39 cellular contexts compared by ENCODE assay signal in genomic region chr10:27683226-27683625, GRCh38.
"Had no signal": no experiment of that assay in that cellular context is flagged by ENCODE, and none has a peak within 500 bp of the region (broad histone marks: within the 10 kb centered on the region; RNA-seq: fewer than 3 reads in every experiment).

No MANE protein-coding gene starts in this region.

- H3K27me3 ChIP-seq: adrenal gland, ascending aorta, body of pancreas, brain microvascular endothelial cell, cardiac muscle cell had no signal

- H3K27me3 Mint-ChIP-seq: brain had no signal

- H3K4me1 Mint-ChIP-seq: activated naive CD4-positive, alpha-beta T cell treated with anti-CD3 and anti-CD28 coated beads, Interleukin-2, amount 10 ng/mL, durations not matched to agents 7 days and 5 days; activated naive CD4-positive, alpha-beta T cell treated with anti-CD3 and anti-CD28 coated beads, Interleukin-2, amount 50 U/mL, for 24 hours; activated naive CD8-positive, alpha-beta T cell treated with anti-CD3 and anti-CD28 coated beads for 36 hours; activated naive CD8-positive, alpha-beta T cell treated with anti-CD3 and anti-CD28 coated beads, Interleukin-2, amount 10 ng/mL, durations not matched to agents 7 days and 5 days; activated naive CD8-positive, alpha-beta T cell treated with anti-CD3 and anti-CD28 coated beads, Interleukin-2, amount 50 U/mL, for 24 hours; activated T-helper 17 cell treated with anti-CD3 and anti-CD28 coated beads, Interleukin-2, amount 50 U/mL, for 72 hours; central memory CD8-positive, alpha-beta T cell had no signal

- DNase-seq: activated effector memory CD4-positive, alpha-beta T cell treated with anti-CD3 and anti-CD28 coated beads, Interleukin-2, amount 50 U/mL, for 16 hours; activated effector memory CD4-positive, alpha-beta T cell treated with Interleukin-2 at 50 U/mL for 16 hours; activated gamma-delta T cell; activated gamma-delta T cell treated with Interleukin-2 at 50 U/mL for 16 hours; activated naive CD4-positive, alpha-beta T cell; activated naive CD4-positive, alpha-beta T cell treated with anti-CD3 and anti-CD28 coated beads for 36 hours; activated naive CD4-positive, alpha-beta T cell treated with anti-CD3 and anti-CD28 coated beads, Interleukin-2, amount 10 ng/mL, durations not matched to agents 7 days and 5 days; activated naive CD4-positive, alpha-beta T cell treated with anti-CD3 and anti-CD28 coated beads, Interleukin-2, amount 50 U/mL, for 16 hours; activated naive CD4-positive, alpha-beta T cell treated with Interleukin-2 at 50 U/mL for 16 hours; activated naive CD8-positive, alpha-beta T cell treated with anti-CD3 and anti-CD28 coated beads for 36 hours; activated naive CD8-positive, alpha-beta T cell treated with anti-CD3 and anti-CD28 coated beads, Interleukin-2, amount 10 ng/mL, durations not matched to agents 7 days and 5 days; activated naive CD8-positive, alpha-beta T cell treated with anti-CD3 and anti-CD28 coated beads, Interleukin-2, amount 50 U/mL, for 24 hours; activated T-cell treated with anti-CD3 and anti-CD28 coated beads for 4 hours; activated T-cell treated with anti-CD3 and anti-CD28 coated beads, Interleukin-2, amount 50 U/mL, for 1 hour; activated T-cell treated with anti-CD3 and anti-CD28 coated beads, Interleukin-2, amount 50 U/mL, for 24 hours; activated T-cell treated with anti-CD3 and anti-CD28 coated beads, Interleukin-2, amount 50 U/mL, for 4 hours; activated T-cell treated with anti-CD3 and anti-CD28 coated beads, Interleukin-2, amount 50 U/mL, for 48 hours; activated T-cell treated with anti-CD3 and anti-CD28 coated beads, Interleukin-2, amount 50 U/mL, for 72 hours; adrenal gland; amniotic stem cell; amygdala; anterior cingulate cortex; aorta; body of pancreas; brain microvascular endothelial cell; caudate nucleus; central memory CD4-positive, alpha-beta T cell; cerebellar nuclear complex had no signal

- H3K36me3 ChIP-seq: adrenal gland, ascending aorta, brain microvascular endothelial cell, breast epithelium, cardiac muscle cell had no signal

- H3K4me3 Mint-ChIP-seq: activated naive CD4-positive, alpha-beta T cell treated with anti-CD3 and anti-CD28 coated beads for 36 hours; activated naive CD4-positive, alpha-beta T cell treated with anti-CD3 and anti-CD28 coated beads, Interleukin-2, amount 10 ng/mL, durations not matched to agents 7 days and 5 days; activated naive CD4-positive, alpha-beta T cell treated with anti-CD3 and anti-CD28 coated beads, Interleukin-2, amount 50 U/mL, for 24 hours; activated naive CD8-positive, alpha-beta T cell; activated naive CD8-positive, alpha-beta T cell treated with anti-CD3 and anti-CD28 coated beads for 36 hours; activated naive CD8-positive, alpha-beta T cell treated with anti-CD3 and anti-CD28 coated beads, Interleukin-2, amount 10 ng/mL, durations not matched to agents 7 days and 5 days; activated naive CD8-positive, alpha-beta T cell treated with anti-CD3 and anti-CD28 coated beads, Interleukin-2, amount 50 U/mL, for 24 hours; activated T-cell treated with anti-CD3 and anti-CD28 coated beads, Interleukin-2, amount 50 U/mL, for 24 hours; activated T-cell treated with anti-CD3 and anti-CD28 coated beads, Interleukin-2, amount 50 U/mL, for 4 hours; activated T-cell treated with anti-CD3 and anti-CD28 coated beads, Interleukin-2, amount 50 U/mL, for 72 hours; activated T-helper 1 cell treated with anti-CD3 and anti-CD28 coated beads, Interleukin-12 subunit alpha, Interleukin-12 subunit beta, Interleukin-2, Interleukin-4 antibody, amounts not matched to agents 30 ng/mL and 10 ng/mL and 1 ng/mL, durations not matched to agents 14 hours and 24 hours and 36 hours; activated T-helper 17 cell treated with anti-CD3 and anti-CD28 coated beads, Interleukin-2, amount 50 U/mL, for 72 hours; brain; central memory CD8-positive, alpha-beta T cell had no signal

- H3K9me3 Mint-ChIP-seq: activated naive CD4-positive, alpha-beta T cell treated with anti-CD3 and anti-CD28 coated beads for 36 hours; activated naive CD4-positive, alpha-beta T cell treated with anti-CD3 and anti-CD28 coated beads, Interleukin-2, amount 10 ng/mL, durations not matched to agents 7 days and 5 days; activated naive CD4-positive, alpha-beta T cell treated with anti-CD3 and anti-CD28 coated beads, Interleukin-2, amount 50 U/mL, for 24 hours; activated naive CD4-positive, alpha-beta T cell treated with anti-CD3 and anti-CD28 coated beads, Interleukin-2, amount 50 U/mL, for 72 hours; activated naive CD8-positive, alpha-beta T cell treated with anti-CD3 and anti-CD28 coated beads for 36 hours; activated naive CD8-positive, alpha-beta T cell treated with anti-CD3 and anti-CD28 coated beads, Interleukin-2, amount 10 ng/mL, durations not matched to agents 7 days and 5 days; activated naive CD8-positive, alpha-beta T cell treated with anti-CD3 and anti-CD28 coated beads, Interleukin-2, amount 50 U/mL, for 24 hours; activated T-cell treated with anti-CD3 and anti-CD28 coated beads, Interleukin-2, amount 50 U/mL, for 24 hours; activated T-cell treated with anti-CD3 and anti-CD28 coated beads, Interleukin-2, amount 50 U/mL, for 4 hours; activated T-cell treated with anti-CD3 and anti-CD28 coated beads, Interleukin-2, amount 50 U/mL, for 72 hours; activated T-helper 1 cell treated with anti-CD3 and anti-CD28 coated beads, Interleukin-12 subunit alpha, Interleukin-12 subunit beta, Interleukin-2, Interleukin-4 antibody, amounts not matched to agents 30 ng/mL and 10 ng/mL and 1 ng/mL, durations not matched to agents 14 hours and 24 hours and 36 hours; activated T-helper 17 cell treated with anti-CD3 and anti-CD28 coated beads, Interleukin-2, amount 50 U/mL, for 72 hours; activated T-helper 2 cell treated with anti-CD3 and anti-CD28 coated beads, Interferon-gamma antibody, Interleukin-2, Interleukin-4, amounts not matched to agents 10 μg/mL and 5 μg/mL and 100 μg/mL, durations not matched to agents 14 hours and 24 hours and 36 hours; brain; central memory CD8-positive, alpha-beta T cell had no signal

- H3K4me3 ChIP-seq: adrenal gland, ascending aorta, body of pancreas, breast epithelium, cardiac muscle cell had no signal

- H3K27ac ChIP-seq: adrenal gland, ascending aorta, body of pancreas, brain microvascular endothelial cell, breast epithelium, cardiac muscle cell had no signal

- H3K4me1 ChIP-seq: adrenal gland, body of pancreas, breast epithelium had no signal

- H3K9me3 ChIP-seq: adrenal gland, ascending aorta, body of pancreas, breast epithelium had no signal

- H3K27ac Mint-ChIP-seq: activated naive CD4-positive, alpha-beta T cell treated with anti-CD3 and anti-CD28 coated beads for 36 hours; activated naive CD4-positive, alpha-beta T cell treated with anti-CD3 and anti-CD28 coated beads, Interleukin-2, amount 10 ng/mL, durations not matched to agents 7 days and 5 days; activated naive CD4-positive, alpha-beta T cell treated with anti-CD3 and anti-CD28 coated beads, Interleukin-2, amount 50 U/mL, for 24 hours; activated naive CD4-positive, alpha-beta T cell treated with anti-CD3 and anti-CD28 coated beads, Interleukin-2, amount 50 U/mL, for 72 hours; activated naive CD8-positive, alpha-beta T cell; activated naive CD8-positive, alpha-beta T cell treated with anti-CD3 and anti-CD28 coated beads for 36 hours; activated naive CD8-positive, alpha-beta T cell treated with anti-CD3 and anti-CD28 coated beads, Interleukin-2, amount 10 ng/mL, durations not matched to agents 7 days and 5 days; activated naive CD8-positive, alpha-beta T cell treated with anti-CD3 and anti-CD28 coated beads, Interleukin-2, amount 50 U/mL, for 24 hours; activated T-cell treated with anti-CD3 and anti-CD28 coated beads, Interleukin-2, amount 50 U/mL, for 24 hours; activated T-cell treated with anti-CD3 and anti-CD28 coated beads, Interleukin-2, amount 50 U/mL, for 72 hours; activated T-helper 1 cell treated with anti-CD3 and anti-CD28 coated beads, Interleukin-12 subunit alpha, Interleukin-12 subunit beta, Interleukin-2, Interleukin-4 antibody, amounts not matched to agents 30 ng/mL and 10 ng/mL and 1 ng/mL, durations not matched to agents 14 hours and 24 hours and 36 hours; activated T-helper 17 cell treated with anti-CD3 and anti-CD28 coated beads, Interleukin-2, amount 50 U/mL, for 72 hours; activated T-helper 2 cell treated with anti-CD3 and anti-CD28 coated beads, Interferon-gamma antibody, Interleukin-2, Interleukin-4, amounts not matched to agents 10 μg/mL and 5 μg/mL and 100 μg/mL, durations not matched to agents 14 hours and 24 hours and 36 hours; brain had no signal

- H3K36me3 Mint-ChIP-seq: activated naive CD4-positive, alpha-beta T cell treated with anti-CD3 and anti-CD28 coated beads, Interleukin-2, amount 10 ng/mL, durations not matched to agents 7 days and 5 days; activated naive CD4-positive, alpha-beta T cell treated with anti-CD3 and anti-CD28 coated beads, Interleukin-2, amount 50 U/mL, for 24 hours; activated naive CD4-positive, alpha-beta T cell treated with anti-CD3 and anti-CD28 coated beads, Interleukin-2, amount 50 U/mL, for 72 hours; activated naive CD8-positive, alpha-beta T cell; activated naive CD8-positive, alpha-beta T cell treated with anti-CD3 and anti-CD28 coated beads for 36 hours; activated naive CD8-positive, alpha-beta T cell treated with anti-CD3 and anti-CD28 coated beads, Interleukin-2, amount 10 ng/mL, durations not matched to agents 7 days and 5 days; brain had no signal

- ATAC-seq: activated naive CD4-positive, alpha-beta T cell treated with anti-CD3 and anti-CD28 coated beads, Interleukin-2, amount 50 U/mL, for 72 hours; activated naive CD8-positive, alpha-beta T cell treated with anti-CD3 and anti-CD28 coated beads, Interleukin-2, amount 50 U/mL, for 24 hours; activated T-cell treated with anti-CD3 and anti-CD28 coated beads, Interleukin-2, amount 50 U/mL, for 4 hours; activated T-cell treated with anti-CD3 and anti-CD28 coated beads, Interleukin-2, amount 50 U/mL, for 72 hours; activated T-helper 17 cell treated with anti-CD3 and anti-CD28 coated beads, Interleukin-2, amount 50 U/mL, for 72 hours; body of pancreas had no signal
